Comparison of ENCODE assay signal across 1 cellular context in genomic region chr9:113164536-113165300, GRCh38.
TF ChIP-seq lines count a peak whose summit lies in the region.

No MANE protein-coding gene starts in this region.

TF ChIP-seq in K562, 482 proteins besides CTCF, POLR2A, EP300 and RAD21 (continued from another document):
- TF ChIP-seq MXD1 (CRISPR knock-in tag; IDR thresholded peaks at IDR 0.05; ENCODE audit: borderline replicate concordance, poor library complexity, severe bottlenecking), result no peak
